9 cellular contexts compared by ENCODE assay signal in the genomic region with DNA sequence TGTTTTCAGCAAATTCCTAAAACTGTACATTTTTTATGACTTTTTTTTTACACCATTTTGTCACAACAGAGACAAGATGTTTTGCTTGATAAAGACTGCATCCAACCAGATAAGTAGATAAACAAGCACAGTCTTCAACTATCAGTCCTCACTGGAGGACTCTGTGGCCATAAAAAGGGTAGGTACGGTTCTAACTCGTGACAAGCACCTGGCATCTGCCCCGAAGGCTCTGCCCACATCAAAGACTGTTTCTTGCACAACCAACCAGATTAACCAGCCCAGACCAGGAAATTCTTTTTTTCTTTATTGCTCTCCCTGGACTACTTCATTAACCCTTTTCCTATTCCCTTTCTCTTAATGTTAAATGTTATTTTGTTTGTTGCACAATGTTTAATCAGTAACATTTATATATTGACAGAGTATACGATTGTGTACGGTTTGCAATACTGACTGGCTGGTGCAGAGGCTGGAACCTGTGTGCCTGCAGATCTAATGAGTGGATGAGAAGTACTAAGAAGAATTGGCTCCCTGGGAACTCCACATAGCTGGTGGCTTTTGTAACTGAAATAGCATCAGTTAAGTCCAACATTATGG.
DNase-seq lines count a peak whose midpoint lies in the region; ATAC-seq and TF ChIP-seq lines count a peak whose summit lies in the region.
"Had no signal": no experiment of that assay in that cellular context is flagged by ENCODE, and none has a peak within 500 bp of the region (broad histone marks: within the 10 kb centered on the region; RNA-seq: fewer than 3 reads in every experiment).

No MANE protein-coding gene starts in this region.

- no peaks in the 10 kb centered on the region for H3K27me3 Mint-ChIP-seq in natural killer cell treated with Interleukin-12 subunit alpha and Interleukin-12 subunit beta and Interleukin-15 and Interleukin-18, amount 100 ng/mL, for 72 hours

- H3K9ac ChIP-seq in mucosa of rectum (ENCODE audit: low read depth in 1 of 2, low read length in 2 of 2): peak overlapping the region; percentile 34

- intact Hi-C loops in adrenal gland (cut with DNase I): no loop called here

- no peak for TF ChIP-seq CTCF in adrenal gland (IDR thresholded peaks at IDR 0.05)

- TF ChIP-seq POLR2A in adrenal gland (IDR thresholded peaks at IDR 0.05): no peak

- POLR2A ChIA-PET in HEK293T (lab: Yijun Ruan, JAX): no interaction called here

- DNase-seq in ELF-1 (ENCODE audit: low read depth, low spot score) (peak; percentile 58), NCI-H2196 treated with DMSO at 0.1 percent for 48 hours (lab: John Stamatoyannopoulos, UW; ENCODE audit: unreplicated experiment) (peak; percentile 27), adrenal gland (peak in 6 of 7 donors; percentile 62 to 81 (median 74)), HEK293T (ENCODE audit: extremely low spot score) (no peak)
- DNase-seq in natural killer cell treated with Interleukin-12 subunit alpha and Interleukin-12 subunit beta and Interleukin-15 and Interleukin-18, amount 100 ng/mL, for 72 hours (ENCODE audit: low spot score): no peak
- DNase-seq: heart right ventricle had no signal

- H3K27ac ChIP-seq in adrenal gland (peak overlapping the region in 3 of 5 donors; percentile 55 to 73 (median 66)), mucosa of rectum (ENCODE audit: low read depth in 2 of 2, low read length in 2 of 2) (peak overlapping the region; percentile 80 to 90)
- H3K27ac ChIP-seq: heart right ventricle had no signal

- no peaks in the 10 kb centered on the region for H3K36me3 Mint-ChIP-seq in natural killer cell treated with Interleukin-12 subunit alpha and Interleukin-12 subunit beta and Interleukin-15 and Interleukin-18, amount 100 ng/mL, for 72 hours

- no peaks in the 10 kb centered on the region for H3K36me3 ChIP-seq in adrenal gland (replicated peaks in 1 of 2)
- peaks cover 6 to 8% of the 10 kb centered on the region in 2 donors for H3K36me3 ChIP-seq in mucosa of rectum (ENCODE audit: control insufficient read depth in 2 of 2, insufficient read depth in 2 of 2, low read length in 2 of 2)

- H3K27me3 ChIP-seq in adrenal gland (no peaks in the 10 kb centered on the region), mucosa of rectum (ENCODE audit: control insufficient read depth in 2 of 2, insufficient read depth in 2 of 2, low read length in 2 of 2) (no peaks in the 10 kb centered on the region)
- H3K27me3 ChIP-seq: heart right ventricle had no signal

- H3K9me3 ChIP-seq in adrenal gland (replicated peaks in 1 of 3) (no peaks in the 10 kb centered on the region), mucosa of rectum (ENCODE audit: control insufficient read depth in 2 of 2, low read length in 2 of 2) (no peaks in the 10 kb centered on the region)
- H3K9me3 ChIP-seq: heart right ventricle had no signal

- 25 to 42% (median 36%) methylated on average over 5 of the region's 5 CpGs for WGBS in adrenal gland, 4 donors

- H3K4me3 ChIP-seq in adrenal gland (no peak overlapping the region), mucosa of rectum (ENCODE audit: low read length in 2 of 2) (peak overlapping the region in 1 of 2 donors; percentile 35)
- H3K4me3 ChIP-seq: heart right ventricle had no signal

- no peak overlapping the region for H3K27ac Mint-ChIP-seq in natural killer cell treated with Interleukin-12 subunit alpha and Interleukin-12 subunit beta and Interleukin-15 and Interleukin-18, amount 100 ng/mL, for 72 hours

- no peak overlapping the region for H3K4me3 Mint-ChIP-seq in natural killer cell treated with Interleukin-12 subunit alpha and Interleukin-12 subunit beta and Interleukin-15 and Interleukin-18, amount 100 ng/mL, for 72 hours

- H3K4me1 ChIP-seq in adrenal gland (replicated peaks in 1 of 2) (peaks cover 42 to 57% of the 10 kb centered on the region in 2 donors), mucosa of rectum (ENCODE audit: control insufficient read depth in 2 of 2, insufficient read depth in 2 of 2, low read length in 2 of 2) (peaks cover 37 to 49% of the 10 kb centered on the region in 2 donors)

- no peaks in the 10 kb centered on the region for H3K9me3 Mint-ChIP-seq in natural killer cell treated with Interleukin-12 subunit alpha and Interleukin-12 subunit beta and Interleukin-15 and Interleukin-18, amount 100 ng/mL, for 72 hours

- CTCF ChIA-PET in HEK293T (lab: Yijun Ruan, JAX): interaction anchor here (0.7 kb wide), 1 partner anchor 71 kb away, joined by 6 read pairs; no protein-coding TSS in a partner anchor

- no peak for ATAC-seq in HG03097 (IDR thresholded peaks at IDR 0.05; ENCODE audit: low FRiP score, unreplicated experiment)
- ATAC-seq in natural killer cell treated with Interleukin-12 subunit alpha and Interleukin-12 subunit beta and Interleukin-15 and Interleukin-18, amount 100 ng/mL, for 72 hours: no peak
- ATAC-seq in GM21786 (IDR thresholded peaks at IDR 0.05; ENCODE audit: unreplicated experiment): no peak

- peaks cover 15 to 33% of the 10 kb centered on the region in 2 donors for H3K4me1 Mint-ChIP-seq in natural killer cell treated with Interleukin-12 subunit alpha and Interleukin-12 subunit beta and Interleukin-15 and Interleukin-18, amount 100 ng/mL, for 72 hours (ENCODE audit: low read depth in 2 of 2)

TF ChIP-seq in HEK293T, 16 proteins besides CTCF, POLR2A, EP300 and RAD21:
- TF ChIP-seq LEF1 (IDR thresholded peaks at IDR 0.05; ENCODE audit: borderline replicate concordance) (no peak), HDGF (IDR thresholded peaks at IDR 0.05; ENCODE audit: borderline replicate concordance) (no peak), ARNT (IDR thresholded peaks at IDR 0.05) (no peak), TARDBP (IDR thresholded peaks at IDR 0.05) (no peak), CTBP1 (IDR thresholded peaks at IDR 0.05; ENCODE audit: borderline replicate concordance) (no peak)

Comparison
In these comparisons a context has a peak if more than half of its experiments do, and no peak if none do; other contexts are left out.
1. DNase-seq: peak in ELF-1 (single experiment), NCI-H2196 treated with DMSO at 0.1 percent for 48 hours (single experiment) and adrenal gland (6 of 7); none in natural killer cell treated with Interleukin-12 subunit alpha and Interleukin-12 subunit beta and Interleukin-15 and Interleukin-18, amount 100 ng/mL, for 72 hours (single experiment) and HEK293T (single experiment).